Comparison of ENCODE assay signal across 1 cellular context in genomic region chr4:17188035-17188967, GRCh38.
TF ChIP-seq lines count a peak whose summit lies in the region.

No MANE protein-coding gene starts in this region.

TF ChIP-seq in H1, 55 proteins besides CTCF, POLR2A, EP300 and RAD21:
- TF ChIP-seq CHD2 (IDR thresholded peaks at IDR 0.05; ENCODE audit: low read length) (no peak), TBP (IDR thresholded peaks at IDR 0.05; ENCODE audit: low read depth, low read length) (no peak), FOSL1 (IDR thresholded peaks at IDR 0.05; ENCODE audit: insufficient read depth, low read depth, low read length) (no peak), SAP30 (IDR thresholded peaks at IDR 0.05; ENCODE audit: insufficient read depth, insufficient replicate concordance, low read length) (no peak), ZNF274 (IDR thresholded peaks at IDR 0.05; ENCODE audit: borderline replicate concordance, extremely low read depth, low read length) (no peak), TAF1 (IDR thresholded peaks at IDR 0.05; ENCODE audit: low read depth, low read length) (no peak), BACH1 (IDR thresholded peaks at IDR 0.05; ENCODE audit: low read length) (no peak), KDM1A (IDR thresholded peaks at IDR 0.05; ENCODE audit: borderline replicate concordance, low read length) (no peak), CEBPB (IDR thresholded peaks at IDR 0.05; ENCODE audit: low read depth, low read length) (no peak), NANOG (IDR thresholded peaks at IDR 0.05; ENCODE audit: insufficient read depth, low read depth, low read length, poor library complexity, severe bottlenecking) (no peak), POU5F1 (IDR thresholded peaks at IDR 0.05; ENCODE audit: low read depth, low read length) (no peak), TCF12 (IDR thresholded peaks at IDR 0.05; ENCODE audit: low read depth, low read length) (no peak), SP2 (IDR thresholded peaks at IDR 0.05; ENCODE audit: low read length) (no peak), E2F6 (IDR thresholded peaks at IDR 0.05) (no peak), RXRA (IDR thresholded peaks at IDR 0.05; ENCODE audit: insufficient read depth, low read depth, low read length) (no peak), PHF8 (conservative IDR thresholded peaks at IDR 0.05; ENCODE audit: low read depth, low read length) (no peak)
